In the genomic region with DNA sequence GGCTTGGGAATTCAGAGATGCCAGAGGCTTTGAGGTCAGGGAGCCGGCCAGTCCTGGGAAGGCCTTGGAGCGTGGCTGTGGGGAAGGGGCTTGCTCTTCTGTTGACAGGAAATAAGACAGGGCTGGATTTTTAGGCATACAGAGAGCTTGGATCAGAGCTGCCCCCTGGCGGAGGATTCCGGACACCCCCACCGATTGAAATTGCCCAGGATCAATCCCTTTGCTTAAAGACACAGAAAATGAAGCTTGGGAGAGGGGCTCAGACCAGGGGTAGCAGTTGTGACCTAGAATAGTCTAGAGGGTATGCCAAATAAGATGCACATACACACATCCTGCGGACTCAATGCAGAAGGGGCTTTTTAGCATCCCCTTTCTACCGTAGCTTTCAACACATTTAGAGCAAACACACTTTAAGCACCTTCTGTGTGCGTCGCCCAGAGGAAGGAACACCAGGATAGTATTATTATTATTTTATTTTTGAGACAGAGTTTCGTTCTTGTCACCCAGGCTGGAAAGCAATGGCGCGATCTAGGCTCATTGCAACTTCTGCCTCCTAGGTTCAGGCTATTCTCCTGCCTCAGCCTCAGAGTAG, we compare ENCODE assay signal across 9 cellular contexts. TPM values are rescaled to one million over a fixed set of nuclear protein-coding genes. Genes with fewer than 3 reads are reported as not detected.
DNase-seq lines count a peak whose midpoint lies in the region; ATAC-seq and TF ChIP-seq lines count a peak whose summit lies in the region.
"Had no signal": no experiment of that assay in that cellular context is flagged by ENCODE, and none has a peak within 500 bp of the region (broad histone marks: within the 10 kb centered on the region; RNA-seq: fewer than 3 reads in every experiment).

No MANE protein-coding gene starts in this region.

- H4K20me1 ChIP-seq in SK-N-SH (ENCODE audit: insufficient read depth): peaks cover 15% of the 10 kb centered on the region

- ATAC-seq in left ventricle myocardium superior (no peak), GM21786 (IDR thresholded peaks at IDR 0.05; ENCODE audit: unreplicated experiment) (no peak)

- POLR2A ChIA-PET in Caco-2 (lab: Charles Lee): interaction anchor here (0.5 to 0.6 kb wide), 4 partner anchors 89 to 347 kb away, joined by 3 to 9 read pairs (median 3); no protein-coding TSS in a partner anchor
- POLR2A ChIA-PET in SK-N-SH (lab: Yijun Ruan, JAX): interaction anchor here (0.6 to 1.4 kb wide), 4 partner anchors 13 to 706 kb away, joined by 3 to 5 read pairs (median 3); no protein-coding TSS in a partner anchor

- DNase-seq in Caco-2 (peak; percentile 68 to 82), HuH-7.5 (ENCODE audit: low spot score) (peak; percentile 92), SK-N-SH (peak; percentile 82), left ventricle myocardium superior (peak; percentile 71), NCI-H1048 (lab: John Stamatoyannopoulos, UW) (no peak)
- peak; percentile 84 for DNase-seq in activated naive CD4-positive, alpha-beta T cell treated with anti-CD3 and anti-CD28 coated beads, Interleukin-2, amount 10 ng/mL, durations not matched to agents 7 days and 5 days
- DNase-seq in stimulated activated CD4-positive, alpha-beta T cell treated with anti-CD3 and anti-CD28 coated beads, Interleukin-15, amount 100 ng/mL, for 48 hours (ENCODE audit: low read depth in 2 of 2): peak; percentile 49 to 67

- H3K27ac Mint-ChIP-seq in Caco-2 (ENCODE audit: unreplicated experiment): no peak overlapping the region
- H3K27ac Mint-ChIP-seq in activated naive CD4-positive, alpha-beta T cell treated with anti-CD3 and anti-CD28 coated beads, Interleukin-2, amount 10 ng/mL, durations not matched to agents 7 days and 5 days: peak overlapping the region; percentile 92

- no peaks in the 10 kb centered on the region for H3K27me3 Mint-ChIP-seq in Caco-2 (ENCODE audit: insufficient read depth, unreplicated experiment)
- peaks cover 46% of the 10 kb centered on the region for H3K27me3 Mint-ChIP-seq in activated naive CD4-positive, alpha-beta T cell treated with anti-CD3 and anti-CD28 coated beads, Interleukin-2, amount 10 ng/mL, durations not matched to agents 7 days and 5 days

- intact Hi-C loops in Caco-2 (cut with micrococcal nuclease; ENCODE audit: unreplicated experiment): loop anchor here (1.0 kb wide), 1 partner anchor 13 kb away; no protein-coding TSS in a partner anchor
- intact Hi-C loops in left ventricle myocardium superior (cut with micrococcal nuclease): no loop called here

- TF ChIP-seq EP300 in SK-N-SH (IDR thresholded peaks at IDR 0.05; ENCODE audit: borderline replicate concordance in 1 of 2, low read depth in 1 of 2, low read length in 1 of 2): no peak

- H3K9me3 Mint-ChIP-seq in Caco-2 (ENCODE audit: unreplicated experiment): no peaks in the 10 kb centered on the region
- no peaks in the 10 kb centered on the region for H3K9me3 Mint-ChIP-seq in activated naive CD4-positive, alpha-beta T cell treated with anti-CD3 and anti-CD28 coated beads, Interleukin-2, amount 10 ng/mL, durations not matched to agents 7 days and 5 days

- TF ChIP-seq RAD21 in SK-N-SH (IDR thresholded peaks at IDR 0.05; ENCODE audit: low read length): peak; percentile 69

- WGBS in SK-N-SH (ENCODE audit: low lambda C conversion rate): 48% methylated on average over 12 of the region's 12 CpGs

- H3K9me3 ChIP-seq in Caco-2 (no peaks in the 10 kb centered on the region), SK-N-SH (no peaks in the 10 kb centered on the region)

- peaks cover 16% of the 10 kb centered on the region for H3K36me3 Mint-ChIP-seq in Caco-2 (ENCODE audit: insufficient read depth, unreplicated experiment)
- H3K36me3 Mint-ChIP-seq in activated naive CD4-positive, alpha-beta T cell treated with anti-CD3 and anti-CD28 coated beads, Interleukin-2, amount 10 ng/mL, durations not matched to agents 7 days and 5 days: peaks cover 14% of the 10 kb centered on the region

- H3K9me2 ChIP-seq in SK-N-SH: no peaks in the 10 kb centered on the region

- H3K4me2 ChIP-seq in SK-N-SH: no peak overlapping the region

- peaks cover 36% of the 10 kb centered on the region for H3K79me2 ChIP-seq in SK-N-SH (ENCODE audit: insufficient read depth)

- CTCF ChIA-PET in Caco-2 (lab: Charles Lee): interaction anchor here (0.6 to 3.1 kb wide), 21 partner anchors 9 to 1204 kb away, joined by 3 to 27 read pairs (median 3); a partner anchor contains a TSS
- CTCF ChIA-PET in SK-N-SH (lab: Yijun Ruan, JAX): interaction anchor here (0.5 to 12.8 kb wide), 30 partner anchors 9 to 547 kb away, joined by 3 to 212 read pairs (median 4); a partner anchor contains a TSS
- CTCF ChIA-PET in activated naive CD4-positive, alpha-beta T cell treated with anti-CD3 and anti-CD28 coated beads, Interleukin-2, amount 10 ng/mL, durations not matched to agents 7 days and 5 days (lab: Charles Lee): interaction anchor here (0.7 to 7.3 kb wide), 35 partner anchors 8 to 715 kb away, joined by 3 to 63 read pairs (median 4); a partner anchor contains a TSS

- peak overlapping the region; percentile 48 for H3K4me3 Mint-ChIP-seq in Caco-2 (ENCODE audit: unreplicated experiment)
- peak overlapping the region; percentile 59 for H3K4me3 Mint-ChIP-seq in activated naive CD4-positive, alpha-beta T cell treated with anti-CD3 and anti-CD28 coated beads, Interleukin-2, amount 10 ng/mL, durations not matched to agents 7 days and 5 days

- peaks cover 11% of the 10 kb centered on the region for H3K4me1 ChIP-seq in Caco-2
- H3K4me1 ChIP-seq in SK-N-SH (ENCODE audit: control insufficient read depth in 1 of 2, insufficient read depth in 2 of 2, low read depth in 1 of 2, low read length in 1 of 2): peaks cover 13 to 33% of the 10 kb centered on the region in 2 experiments; a peak in 2 of 4 replicates

- H3F3A ChIP-seq in SK-N-SH (replicated peaks; ENCODE audit: insufficient read depth): peaks cover 12% of the 10 kb centered on the region

- TF ChIP-seq CTCF in Caco-2 (IDR thresholded peaks at IDR 0.05; ENCODE audit: insufficient read depth in 1 of 2, low read depth in 1 of 2, low read length in 1 of 2, severe bottlenecking in 1 of 2, unreplicated experiment in 1 of 2): peak; percentile 75 to 84
- peak; percentile 84 for TF ChIP-seq CTCF in SK-N-SH (IDR thresholded peaks at IDR 0.05)

- no TSS peak for BruUV-seq in Caco-2 (replicated peaks; lab: Mats Ljungman, UMichigan)

- peaks cover 2% of the 10 kb centered on the region; the same call in 1 of the 2 replicates for H3K36me3 ChIP-seq in Caco-2 (ENCODE audit: control insufficient read depth, insufficient read depth, low read length)
- H3K36me3 ChIP-seq in SK-N-SH (replicated peaks in 1 of 2; ENCODE audit: control insufficient read depth in 1 of 2, insufficient read depth in 2 of 2, low read length in 1 of 2): no peaks in the 10 kb centered on the region

- no peak overlapping the region for H3K27ac ChIP-seq in SK-N-SH (ENCODE audit: low read depth in 2 of 2, low read length in 1 of 2)

- peak overlapping the region; percentile 67; the same call in 1 of the 2 replicates for H2AFZ ChIP-seq in SK-N-SH (ENCODE audit: low read depth)

- no peak overlapping the region for H3K9ac ChIP-seq in SK-N-SH

- H3K4me3 ChIP-seq in Caco-2 (ENCODE audit: low read depth, low read length) (no peak overlapping the region), SK-N-SH (ENCODE audit: low read depth in 2 of 2, low read length in 1 of 2) (no peak overlapping the region; a peak in 1 of 4 replicates)

- H3K4me1 Mint-ChIP-seq in Caco-2 (ENCODE audit: low read depth, unreplicated experiment): no peaks in the 10 kb centered on the region
- peaks cover 47% of the 10 kb centered on the region for H3K4me1 Mint-ChIP-seq in activated naive CD4-positive, alpha-beta T cell treated with anti-CD3 and anti-CD28 coated beads, Interleukin-2, amount 10 ng/mL, durations not matched to agents 7 days and 5 days

- no peaks in the 10 kb centered on the region for H3K27me3 ChIP-seq in Caco-2 (replicated peaks; ENCODE audit: control insufficient read depth, insufficient read depth, low read length)
- H3K27me3 ChIP-seq in SK-N-SH (ENCODE audit: insufficient read depth): no peaks in the 10 kb centered on the region

TF ChIP-seq in SK-N-SH, 30 proteins besides CTCF, POLR2A, EP300 and RAD21:
- no peak for TF ChIP-seq RFX5 (IDR thresholded peaks at IDR 0.05; ENCODE audit: low read length)
- no peak for TF ChIP-seq FOXJ3 (CRISPR knock-in tag; IDR thresholded peaks at IDR 0.05)
- no peak for TF ChIP-seq TCF12 (IDR thresholded peaks at IDR 0.05)
- no peak for TF ChIP-seq MEF2A (IDR thresholded peaks at IDR 0.05; ENCODE audit: borderline replicate concordance, low read depth)
- TF ChIP-seq, protein P1, sequence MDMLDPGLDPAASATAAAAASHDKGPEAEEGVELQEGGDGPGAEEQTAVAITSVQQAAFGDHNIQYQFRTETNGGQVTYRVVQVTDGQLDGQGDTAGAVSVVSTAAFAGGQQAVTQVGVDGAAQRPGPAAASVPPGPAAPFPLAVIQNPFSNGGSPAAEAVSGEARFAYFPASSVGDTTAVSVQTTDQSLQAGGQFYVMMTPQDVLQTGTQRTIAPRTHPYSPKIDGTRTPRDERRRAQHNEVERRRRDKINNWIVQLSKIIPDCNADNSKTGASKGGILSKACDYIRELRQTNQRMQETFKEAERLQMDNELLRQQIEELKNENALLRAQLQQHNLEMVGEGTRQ (IDR thresholded peaks at IDR 0.05; ENCODE audit: borderline replicate concordance, low read depth, low read length): no peak
- TF ChIP-seq NFIC (IDR thresholded peaks at IDR 0.05; ENCODE audit: borderline replicate concordance): no peak
- TF ChIP-seq SMC3 (IDR thresholded peaks at IDR 0.05; ENCODE audit: low read depth, low read length): peak; percentile 72

RNA-seq across cellular contexts. Expression of a gene that starts 1.7 kb away (rescaled TPM):
- 44.1 and 51.6 TPM in 2 replicates for total RNA-seq in Caco-2 (2022)
- 75.0 and 78.3 TPM in 2 replicates for polyA plus RNA-seq in SK-N-SH (2012; rRNA removed)
- polyA plus RNA-seq in SK-N-SH (2012; cell fraction: cytosol; rRNA removed): 44.3 and 62.6 TPM in 2 replicates
- 44.8 and 47.5 TPM in 2 replicates for polyA plus RNA-seq in SK-N-SH (2012; cell fraction: nucleus; rRNA removed)
- total RNA-seq in left ventricle myocardium superior: 66.5 TPM

RNA-seq across cellular contexts. Expression of a gene that starts 3.4 kb away (rescaled TPM):
- not detected in 2 replicates for total RNA-seq in Caco-2 (2022)
- 0.24 and 0.30 TPM in 2 replicates for polyA plus RNA-seq in SK-N-SH (2012; rRNA removed)
- 0.17 and 0.34 TPM in 2 replicates for polyA plus RNA-seq in SK-N-SH (2012; cell fraction: cytosol; rRNA removed)
- polyA plus RNA-seq in SK-N-SH (2012; cell fraction: nucleus; rRNA removed): 1.0 and 1.2 TPM in 2 replicates
- not detected for total RNA-seq in left ventricle myocardium superior
- total RNA-seq: urinary bladder had no signal

RNA-seq across cellular contexts. Expression of a gene that starts 17.7 kb away (rescaled TPM):
- total RNA-seq in Caco-2 (2022) (17.4 and 18.1 TPM in 2 replicates), left ventricle myocardium superior (9.7 TPM)
- polyA plus RNA-seq in SK-N-SH (2012; rRNA removed): 35.9 and 37.5 TPM in 2 replicates
- 14.2 and 23.9 TPM in 2 replicates for polyA plus RNA-seq in SK-N-SH (2012; cell fraction: cytosol; rRNA removed)
- polyA plus RNA-seq in SK-N-SH (2012; cell fraction: nucleus; rRNA removed): 89.7 and 96.2 TPM in 2 replicates

RNA-seq across cellular contexts. Expression of a gene that starts 41.2 kb away (rescaled TPM):
- total RNA-seq in Caco-2 (2022) (not detected in 2 replicates), left ventricle myocardium superior (0.20 TPM)
- polyA plus RNA-seq in SK-N-SH (2012; rRNA removed): 0.83 and 0.84 TPM in 2 replicates
- polyA plus RNA-seq in SK-N-SH (2012; cell fraction: cytosol; rRNA removed): 0.51 and 1.2 TPM in 2 replicates
- 0.37 and 0.70 TPM in 2 replicates for polyA plus RNA-seq in SK-N-SH (2012; cell fraction: nucleus; rRNA removed)
